Comparison of ENCODE assay signal across 8 cellular contexts in genomic region chr2:159879061-159879604, GRCh38. TPM values are rescaled to one million over a fixed set of nuclear protein-coding genes. Genes with fewer than 3 reads are reported as not detected.
DNase-seq lines count a peak whose midpoint lies in the region; ATAC-seq lines count a peak whose summit lies in the region.

No MANE protein-coding gene starts in this region.

- H3K9me2 ChIP-seq in GM23248 (ENCODE audit: insufficient read depth) = no peaks in the 10 kb centered on the region

- H2AFZ ChIP-seq in GM23248 = no peak overlapping the region

- H3F3A ChIP-seq in GM23248 (ENCODE audit: insufficient read depth) = peaks cover 15% of the 10 kb centered on the region

- H3K4me3 ChIP-seq in GM23248 (no peak overlapping the region), aorta (ENCODE audit: low read length in 2 of 2) (no peak overlapping the region)

- H3K4me1 ChIP-seq in GM23248 (ENCODE audit: insufficient read depth) (peaks cover 13% of the 10 kb centered on the region), aorta (ENCODE audit: control insufficient read depth in 1 of 2, insufficient read depth in 2 of 2, low read length in 2 of 2) (no peaks in the 10 kb centered on the region)

- H3K4me2 ChIP-seq in GM23248 (ENCODE audit: unreplicated experiment) = no peak overlapping the region

- no peaks in the 10 kb centered on the region for H3K9me3 ChIP-seq in GM23248 (ENCODE audit: low read depth)
- no peaks in the 10 kb centered on the region for H3K9me3 ChIP-seq in aorta (ENCODE audit: control insufficient read depth, low read length)

- H3K36me3 ChIP-seq in GM23248 (ENCODE audit: low read depth) = no peaks in the 10 kb centered on the region
- no peaks in the 10 kb centered on the region for H3K36me3 ChIP-seq in aorta (ENCODE audit: control insufficient read depth in 1 of 2, insufficient read depth in 2 of 2, low read length in 1 of 2)

- H4K20me1 ChIP-seq in GM23248 (ENCODE audit: insufficient read depth) = no peaks in the 10 kb centered on the region

- ATAC-seq in GM18861 (IDR thresholded peaks at IDR 0.05; ENCODE audit: unreplicated experiment) = peak; percentile 82
- no peak for ATAC-seq in aorta (ENCODE audit: low FRiP score)

- H3K79me2 ChIP-seq in GM23248 (ENCODE audit: insufficient read depth) = no peaks in the 10 kb centered on the region

- peak; percentile 73 for DNase-seq in GM23248
- peak; percentile 52 for DNase-seq in MV-4-11 (lab: John Stamatoyannopoulos, UW)
- DNase-seq in non-pigmented ciliary epithelial cell (ENCODE audit: low read depth) = peak; percentile 38
- no peak for DNase-seq in NCI-H146 (lab: John Stamatoyannopoulos, UW)
- no peak for DNase-seq in NCI-H446 treated with DMSO at 0.1 percent for 48 hours (lab: John Stamatoyannopoulos, UW)
- no peak for DNase-seq in aorta
- DNase-seq in activated CD4-positive, alpha-beta T cell treated with anti-CD3 and anti-CD28 coated beads for 4 hours = no peak

- no peak overlapping the region for H3K27ac ChIP-seq in GM23248
- H3K27ac ChIP-seq in aorta (ENCODE audit: low read depth in 1 of 2, low read length in 2 of 2) = no peak overlapping the region

- in situ Hi-C loops in GM23248 (cut with MboI) = no loop called here

- intact Hi-C loops in aorta (cut with DNase I) = no loop called here

- no peak overlapping the region for H3K9ac ChIP-seq in GM23248

- WGBS in GM23248 (ENCODE audit: low coverage in 1 of 2, low lambda C conversion rate in 2 of 2, missing lambda C conversion rate in 2 of 2), 2 experiments = 71 to 79% methylated on average over 2 of the region's 2 CpGs
- 81 to 88% methylated on average over 2 of the region's 2 CpGs for WGBS in aorta, 2 donors

- no peaks in the 10 kb centered on the region for H3K27me3 ChIP-seq in GM23248 (replicated peaks; ENCODE audit: insufficient read depth)
- no peaks in the 10 kb centered on the region for H3K27me3 ChIP-seq in aorta (ENCODE audit: control insufficient read depth in 1 of 2, insufficient read depth in 2 of 2, low read length in 1 of 2)

RNA-seq across cellular contexts. Expression of gene LY75, which starts 25.4 kb away (rescaled TPM):
- total RNA-seq in GM23248 (2014; rRNA removed; shearing (Covaris generic)) = 0.38 and 0.65 TPM in 2 replicates
- 0.58 and 0.69 TPM in 2 replicates for polyA plus RNA-seq in GM23248 (2016; fragmentation: Nextera tagmentation; extraction: Ambion mirVana)
- 10 to 100 TPM in 1 of 2 donors, 1 to 10 TPM in 1; 7.8 to 11.0 TPM for total RNA-seq in aorta
- 1 to 10 TPM; 3.6 to 9.0 TPM for polyA plus RNA-seq in aorta

Comparison
In these comparisons a context has a peak if more than half of its experiments do, and no peak if none do; other contexts are left out.
1. DNase-seq: peak in GM23248 (single experiment), MV-4-11 (single experiment) and non-pigmented ciliary epithelial cell (single experiment); none in NCI-H146 (single experiment), NCI-H446 treated with DMSO at 0.1 percent for 48 hours (single experiment), aorta (0 of 2) and activated CD4-positive, alpha-beta T cell treated with anti-CD3 and anti-CD28 coated beads for 4 hours (0 of 2).